ENCODE assay signal across 8 cellular contexts in genomic region chrX:24693453-24694202, GRCh38. TPM values are rescaled to one million over a fixed set of nuclear protein-coding genes. Genes with fewer than 3 reads are reported as not detected.
A peak's percentile ranks its signal among the peaks of the same experiment; 100 is the strongest.
DNase-seq lines count a peak whose midpoint lies in the region; ATAC-seq lines count a peak whose summit lies in the region.

TSS of gene POLA1 (plus strand) at chrX:24693918. CDS start at chrX:24693962, 44 bp downstream.

- H3K4me1 ChIP-seq in BLaER1 treated with 17β-estradiol and CSF1 and Interleukin-3, amounts not matched to agents 10 nM and 100 nM, result peaks cover 5 to 20% (median 14%) of the 10 kb centered on the region in 10 experiments; a peak in 15 of 20 replicates

- H3K27ac ChIP-seq in BLaER1 treated with 17β-estradiol and CSF1 and Interleukin-3, amounts not matched to agents 10 nM and 100 nM, result peak within 1 kb of the TSS; percentile 50 to 85 (median 78); a peak in 21 of 22 replicates

- H3K27me3 Mint-ChIP-seq in activated CD4-positive, alpha-beta T cell treated with anti-CD3 and anti-CD28 coated beads, Interleukin-2, amount 10 ng/mL, durations not matched to agents 24 days and 14 days, result peaks cover 2% of the 10 kb centered on the region

- H4K20me1 ChIP-seq in BLaER1 treated with 17β-estradiol and CSF1 and Interleukin-3, amounts not matched to agents 10 nM and 100 nM, result peaks cover 0 to 40% (median 27%) of the 10 kb centered on the region in 11 experiments; a peak in 14 of 22 replicates

- ATAC-seq in GM19324 (IDR thresholded peaks at IDR 0.05; ENCODE audit: low FRiP score, unreplicated experiment), result peak; percentile 96
- peak; percentile 93 for ATAC-seq in HG03460 (IDR thresholded peaks at IDR 0.05; ENCODE audit: unreplicated experiment)
- peak; percentile 98 for ATAC-seq in left colon

- peaks cover 0 to 8% (median 0%) of the 10 kb centered on the region in 11 experiments; a peak in 2 of 22 replicates for H3K27me3 ChIP-seq in BLaER1 treated with 17β-estradiol and CSF1 and Interleukin-3, amounts not matched to agents 10 nM and 100 nM

- peak within 1 kb of the TSS; percentile 64 to 80 (median 76) for H3K4me3 ChIP-seq in BLaER1 treated with 17β-estradiol and CSF1 and Interleukin-3, amounts not matched to agents 10 nM and 100 nM

- H3K9ac ChIP-seq in BLaER1 treated with 17β-estradiol and CSF1 and Interleukin-3, amounts not matched to agents 10 nM and 100 nM, result peak within 1 kb of the TSS; percentile 75 to 87 (median 83)

- H3K4me2 ChIP-seq in BLaER1 treated with 17β-estradiol and CSF1 and Interleukin-3, amounts not matched to agents 10 nM and 100 nM, result peak within 1 kb of the TSS; percentile 61 to 79 (median 68)

- H3K4me3 Mint-ChIP-seq in activated CD4-positive, alpha-beta T cell treated with anti-CD3 and anti-CD28 coated beads, Interleukin-2, amount 10 ng/mL, durations not matched to agents 24 days and 14 days, result peak within 1 kb of the TSS; percentile 91

- peak within 1 kb of the TSS; percentile 91 for H3K27ac Mint-ChIP-seq in activated CD4-positive, alpha-beta T cell treated with anti-CD3 and anti-CD28 coated beads, Interleukin-2, amount 10 ng/mL, durations not matched to agents 24 days and 14 days

- intact Hi-C loops in activated CD4-positive, alpha-beta T cell treated with anti-CD3 and anti-CD28 coated beads, Interleukin-2, amount 10 ng/mL, durations not matched to agents 24 days and 14 days (cut with micrococcal nuclease), result loop anchor here (1.0 to 10.0 kb wide), 3 partner anchors 10 to 1029 kb away; partner anchors contain the start of genes PDK3 and PRDX4
- intact Hi-C loops in left colon (cut with DNase I, micrococcal nuclease), result no loop called here

- peaks cover 0 to 11% (median 0%) of the 10 kb centered on the region in 11 experiments; a peak in 2 of 22 replicates for H3K36me3 ChIP-seq in BLaER1 treated with 17β-estradiol and CSF1 and Interleukin-3, amounts not matched to agents 10 nM and 100 nM

- peaks cover 15% of the 10 kb centered on the region for H3K4me1 Mint-ChIP-seq in activated CD4-positive, alpha-beta T cell treated with anti-CD3 and anti-CD28 coated beads, Interleukin-2, amount 10 ng/mL, durations not matched to agents 24 days and 14 days

- peak; percentile 90 for DNase-seq in NCI-H524 treated with DMSO at 0.1 percent for 48 hours (lab: John Stamatoyannopoulos, UW)
- DNase-seq in activated CD4-positive, alpha-beta T cell treated with anti-CD3 and anti-CD28 coated beads, Interleukin-2, amount 10 ng/mL, durations not matched to agents 24 days and 14 days, result peak; percentile 94
- DNase-seq in cortex of kidney (lab: John Stamatoyannopoulos, UW), result peak; percentile 6
- DNase-seq in left colon, result peak; percentile 88 to 92
- peak; percentile 28 to 62 for DNase-seq in stimulated activated CD4-positive, alpha-beta T cell treated with anti-CD3 and anti-CD28 coated beads, Interleukin-1b, Interleukin-23, amount 100 ng/mL, for 4 hours (ENCODE audit: low read depth in 2 of 2)

- H3K9me3 ChIP-seq in BLaER1 treated with 17β-estradiol and CSF1 and Interleukin-3, amounts not matched to agents 10 nM and 100 nM (replicated peaks in 1 of 11), result no peaks in the 10 kb centered on the region

- H3K9me3 Mint-ChIP-seq in activated CD4-positive, alpha-beta T cell treated with anti-CD3 and anti-CD28 coated beads, Interleukin-2, amount 10 ng/mL, durations not matched to agents 24 days and 14 days, result no peaks in the 10 kb centered on the region

- H3K36me3 Mint-ChIP-seq in activated CD4-positive, alpha-beta T cell treated with anti-CD3 and anti-CD28 coated beads, Interleukin-2, amount 10 ng/mL, durations not matched to agents 24 days and 14 days (ENCODE audit: low read depth), result peaks cover 9% of the 10 kb centered on the region

RNA-seq across cellular contexts. Expression of gene POLA1, which starts in this region (rescaled TPM):
- total RNA-seq in activated CD4-positive, alpha-beta T cell treated with anti-CD3 and anti-CD28 coated beads, Interleukin-2, amount 10 ng/mL, durations not matched to agents 24 days and 14 days, result 41.3 and 42.6 TPM in 2 replicates
- total RNA-seq in left colon, result 1 to 10 TPM; 6.4 to 7.9 TPM

Comparison
In these comparisons a context has a peak if more than half of its experiments do, and no peak if none do; other contexts are left out.
1. Peak in every context shown above with its lines: DNase-seq, ATAC-seq, H3K4me3 ChIP-seq and H3K27ac ChIP-seq.
2. DNase-seq: peak in every context shown above with its lines; median percentile 94 in activated CD4-positive, alpha-beta T cell treated with anti-CD3 and anti-CD28 coated beads, Interleukin-2, amount 10 ng/mL, durations not matched to agents 24 days and 14 days; 90 in NCI-H524 treated with DMSO at 0.1 percent for 48 hours; 90 in left colon; 45 in stimulated activated CD4-positive, alpha-beta T cell treated with anti-CD3 and anti-CD28 coated beads, Interleukin-1b, Interleukin-23, amount 100 ng/mL, for 4 hours; 6 in cortex of kidney.